Comparison of ENCODE assay signal across 21 cellular contexts in the genomic region with DNA sequence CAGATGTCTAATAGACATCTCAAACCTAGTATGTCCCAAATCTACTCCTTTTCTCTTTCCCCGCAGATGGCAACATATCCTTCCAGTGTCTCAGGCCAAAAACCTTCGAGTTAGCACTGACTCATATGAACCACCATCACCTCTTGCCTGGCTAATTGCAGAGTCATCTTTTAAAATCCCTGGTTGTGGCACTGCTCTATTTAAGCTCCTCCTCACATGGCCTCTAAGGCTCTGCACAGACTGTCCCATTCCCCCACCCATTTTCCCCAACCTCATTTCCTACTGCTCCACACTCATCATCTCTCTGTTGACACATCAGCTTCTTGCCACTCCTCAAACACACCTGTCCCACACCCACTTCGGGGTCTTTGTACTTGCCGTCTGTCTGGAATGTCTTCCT. TPM values are rescaled to one million over a fixed set of nuclear protein-coding genes. Genes with fewer than 3 reads are reported as not detected.
DNase-seq lines count a peak whose midpoint lies in the region; ATAC-seq, FAIRE-seq and TF ChIP-seq lines count a peak whose summit lies in the region.
"Had no signal": no experiment of that assay in that cellular context is flagged by ENCODE, and none has a peak within 500 bp of the region (broad histone marks: within the 10 kb centered on the region; RNA-seq: fewer than 3 reads in every experiment).

No MANE protein-coding gene starts in this region.

- TF ChIP-seq RAD21 in IMR-90 (IDR thresholded peaks at IDR 0.05; ENCODE audit: low read length), result peak; percentile 25

- no TSS peak for BruUV-seq in IMR-90 (replicated peaks; lab: Mats Ljungman, UMichigan)

- no peak overlapping the region for H2BK5ac ChIP-seq in IMR-90 (ENCODE audit: low read depth, low read length, poor library complexity, severe bottlenecking)

- no peak overlapping the region for H2AK5ac ChIP-seq in IMR-90 (ENCODE audit: low read depth, low read length)

- H3K9me1 ChIP-seq in IMR-90 (ENCODE audit: insufficient read depth, low read length), result peaks cover 5% of the 10 kb centered on the region
- no peaks in the 10 kb centered on the region for H3K9me1 ChIP-seq in keratinocyte (ENCODE audit: control insufficient read depth, extremely low read depth, insufficient read depth, low read length)

- H4K8ac ChIP-seq in IMR-90 (ENCODE audit: low read depth in 2 of 2, low read length in 2 of 2), result no peak overlapping the region

- H3K27me3 ChIP-seq in BJ (ENCODE audit: control insufficient read depth, insufficient read depth, low read length) (no peaks in the 10 kb centered on the region), IMR-90 (ENCODE audit: control insufficient read depth, insufficient read depth, low read length) (no peaks in the 10 kb centered on the region), keratinocyte (ENCODE audit: control insufficient read depth, extremely low read depth, insufficient read depth, low read length) (no peaks in the 10 kb centered on the region), stomach (no peaks in the 10 kb centered on the region)
- H3K27me3 ChIP-seq: BLaER1, left lung, right atrium auricular region had no signal

- H3K18ac ChIP-seq in IMR-90 (ENCODE audit: low read depth, low read length), result no peak overlapping the region

- H2AK9ac ChIP-seq in IMR-90 (replicated peaks; ENCODE audit: low read depth, low read length, poor library complexity), result no peak overlapping the region

- H3K14ac ChIP-seq in IMR-90 (replicated peaks; ENCODE audit: low read depth, low read length), result peak overlapping the region; percentile 69; the same call in 1 of the 2 replicates

- no peak for TF ChIP-seq EP300 in stomach (IDR thresholded peaks at IDR 0.05)

- CTCF ChIA-PET in BJ (lab: Yijun Ruan, JAX), result interaction anchor here (0.7 to 7.7 kb wide), 6 partner anchors 9 to 359 kb away, joined by 3 to 133 read pairs (median 11); partner anchors contain the start of gene HBP1
- CTCF ChIA-PET in IMR-90 (lab: Yijun Ruan, JAX), result interaction anchor here (2.2 kb wide), 1 partner anchor 205 kb away, joined by 12 read pairs; no protein-coding TSS in a partner anchor

- no peak overlapping the region for H3K23ac ChIP-seq in IMR-90 (ENCODE audit: low read depth, low read length)

- no peak for FAIRE-seq in keratinocyte (lab: Jason Lieb, UNC)

- H3K56ac ChIP-seq in IMR-90 (ENCODE audit: extremely low read depth, insufficient read depth, low read length), result no peak overlapping the region

- H3K4me2 ChIP-seq in IMR-90 (ENCODE audit: low read depth, low read length) (no peak overlapping the region), keratinocyte (ENCODE audit: control insufficient read depth, extremely low read depth, insufficient read depth, low read depth, low read length) (no peak overlapping the region)
- H3K4me2 ChIP-seq: BLaER1 had no signal

- dilution Hi-C loops in IMR-90 (cut with HindIII; ENCODE audit: low sequenced_read_pairs, unreplicated experiment), result loop anchor here (10.0 kb wide), 1 partner anchor 207 kb away; no protein-coding TSS in a partner anchor
- dilution Hi-C loops in keratinocyte (cut with MboI; ENCODE audit: extremely low pct_ligation_motif_present, low sequenced_read_pairs), result no loop called here

- H4K20me1 ChIP-seq in IMR-90 (ENCODE audit: insufficient read depth, low read length), result no peaks in the 10 kb centered on the region
- no peaks in the 10 kb centered on the region for H4K20me1 ChIP-seq in keratinocyte (ENCODE audit: control insufficient read depth, extremely low read depth, insufficient read depth, low read length)
- H4K20me1 ChIP-seq: BLaER1 had no signal

- H3K9me3 ChIP-seq in IMR-90 (ENCODE audit: control insufficient read depth, insufficient read depth, low read length) (no peaks in the 10 kb centered on the region), keratinocyte (ENCODE audit: control insufficient read depth, low read depth, low read length) (no peaks in the 10 kb centered on the region), stomach (no peaks in the 10 kb centered on the region)
- H3K9me3 ChIP-seq: BLaER1, left lung, right atrium auricular region had no signal

- peaks cover 8% of the 10 kb centered on the region for H3K36me3 Mint-ChIP-seq in endothelial cell (ENCODE audit: low read depth, unreplicated experiment)
- H3K36me3 Mint-ChIP-seq: natural killer cell; stimulated activated memory B cell treated with anti-CD40 and anti-IgM and Interleukin-4, amounts not matched to agents 10 μg/mL and 1 μg/mL and 100 μg/mL, for 72 hours had no signal

- no peak overlapping the region for H4K5ac ChIP-seq in IMR-90 (ENCODE audit: low read depth, low read length)

- H3K4me3 Mint-ChIP-seq in endothelial cell (ENCODE audit: unreplicated experiment), result no peak overlapping the region
- H3K4me3 Mint-ChIP-seq: activated B cell treated with CpG ODN at 0.5 μM for 24 hours; activated naive CD8-positive, alpha-beta T cell treated with anti-CD3 and anti-CD28 coated beads, Interleukin-2, amount 50 U/mL, for 24 hours; dendritic cell treated with granulocyte-macrophage colony-stimulating factor and Interleukin-4, amounts not matched to agents 40 ng/mL and 50 ng/mL, for 4 days; natural killer cell; stimulated activated memory B cell treated with anti-CD40 and anti-IgM and Interleukin-4, amounts not matched to agents 10 μg/mL and 1 μg/mL and 100 μg/mL, for 72 hours had no signal

- 14% methylated on average over 2 of the region's 4 CpGs; no CpG with 5 or more reads in 1 of the 2 experiments for WGBS in IMR-90 (ENCODE audit: extremely low coverage in 2 of 2, insufficient read length in 1 of 2), 2 experiments
- 34 to 65% (median 52%) methylated on average over 4 of the region's 4 CpGs for whole genome bisulfite sequencing in stomach, 5 donors

- H3K4me1 ChIP-seq in IMR-90 (ENCODE audit: control insufficient read depth, insufficient read depth, low read length) (peaks cover 6% of the 10 kb centered on the region), keratinocyte (ENCODE audit: control insufficient read depth, extremely low read depth, insufficient read depth, low read length) (peaks cover 3% of the 10 kb centered on the region), stomach (peaks cover 0 to 11% (median 7%) of the 10 kb centered on the region in 4 donors)
- H3K4me1 ChIP-seq: BLaER1, right atrium auricular region had no signal

- POLR2A ChIA-PET in BJ (lab: Charles Lee), result no interaction called here
- POLR2A ChIA-PET in IMR-90 (lab: Charles Lee; ENCODE audit: unreplicated experiment), result no interaction called here

- H2BK15ac ChIP-seq in IMR-90 (ENCODE audit: low read depth, low read length), result no peak overlapping the region

- ATAC-seq in IMR-90 (ENCODE audit: low read depth) (peak; percentile 63), GM21360 (IDR thresholded peaks at IDR 0.05; ENCODE audit: unreplicated experiment) (no peak)
- ATAC-seq: activated naive CD8-positive, alpha-beta T cell treated with anti-CD3 and anti-CD28 coated beads, Interleukin-2, amount 50 U/mL, for 24 hours; left lung; natural killer cell; SK-N-SH treated with all-trans-retinoic acid at 6 μM for 48 hours; stimulated activated memory B cell treated with anti-CD40 and anti-IgM and Interleukin-4, amounts not matched to agents 10 μg/mL and 1 μg/mL and 100 μg/mL, for 72 hours had no signal

- intact Hi-C loops in IMR-90 (cut with micrococcal nuclease), result loop anchor here (5.0 kb wide), 1 partner anchor 975 kb away; no protein-coding TSS in a partner anchor
- intact Hi-C loops in stomach (cut with DNase I; ENCODE audit: low total_unique reads), result no loop called here

- in situ Hi-C loops in IMR-90 (cut with MboI; ENCODE audit: low sequenced_read_pairs), result loop anchor here (10.0 kb wide), 1 partner anchor 487 kb away; the partner anchor contains the start of gene CCDC71L

- no peaks in the 10 kb centered on the region for H3K27me3 Mint-ChIP-seq in endothelial cell (ENCODE audit: unreplicated experiment)
- H3K27me3 Mint-ChIP-seq: activated B cell treated with CpG ODN at 0.5 μM for 24 hours; activated naive CD8-positive, alpha-beta T cell treated with anti-CD3 and anti-CD28 coated beads, Interleukin-2, amount 50 U/mL, for 24 hours; dendritic cell treated with granulocyte-macrophage colony-stimulating factor and Interleukin-4, amounts not matched to agents 40 ng/mL and 50 ng/mL, for 4 days; stimulated activated memory B cell treated with anti-CD40 and anti-IgM and Interleukin-4, amounts not matched to agents 10 μg/mL and 1 μg/mL and 100 μg/mL, for 72 hours had no signal

- H3K9ac ChIP-seq in IMR-90 (ENCODE audit: low read depth, low read length) (no peak overlapping the region), keratinocyte (ENCODE audit: control insufficient read depth, extremely low read depth, insufficient read depth, low read length) (no peak overlapping the region)
- H3K9ac ChIP-seq: BLaER1 had no signal

- peaks cover 2% of the 10 kb centered on the region for H3K4me1 Mint-ChIP-seq in endothelial cell (ENCODE audit: unreplicated experiment)
- H3K4me1 Mint-ChIP-seq: natural killer cell; stimulated activated memory B cell treated with anti-CD40 and anti-IgM and Interleukin-4, amounts not matched to agents 10 μg/mL and 1 μg/mL and 100 μg/mL, for 72 hours had no signal

- no peak overlapping the region for H3K27ac Mint-ChIP-seq in endothelial cell (ENCODE audit: unreplicated experiment)
- H3K27ac Mint-ChIP-seq: activated B cell treated with CpG ODN at 0.5 μM for 24 hours; activated naive CD8-positive, alpha-beta T cell treated with anti-CD3 and anti-CD28 coated beads, Interleukin-2, amount 50 U/mL, for 24 hours; dendritic cell treated with granulocyte-macrophage colony-stimulating factor and Interleukin-4, amounts not matched to agents 40 ng/mL and 50 ng/mL, for 4 days; natural killer cell; stimulated activated memory B cell treated with anti-CD40 and anti-IgM and Interleukin-4, amounts not matched to agents 10 μg/mL and 1 μg/mL and 100 μg/mL, for 72 hours had no signal

- TF ChIP-seq CTCF in BJ (IDR thresholded peaks at IDR 0.05; ENCODE audit: insufficient read depth, low read depth, low read length), result no peak
- no peak for TF ChIP-seq CTCF in IMR-90 (conservative IDR thresholded peaks at IDR 0.05; ENCODE audit: low read depth, low read length)
- TF ChIP-seq CTCF in keratinocyte (optimal IDR thresholded peaks at IDR 0.05 in 1 of 3, IDR thresholded peaks at IDR 0.05 in 1 of 3, conservative IDR thresholded peaks at IDR 0.05 in 1 of 3; ENCODE audit: extremely low read depth in 1 of 3, insufficient read depth in 2 of 3, low read length in 3 of 3), result peak in 2 of 3 experiments; percentile 4 to 12
- TF ChIP-seq CTCF in stomach (IDR thresholded peaks at IDR 0.05), result no peak
- TF ChIP-seq CTCF in endothelial cell (IDR thresholded peaks at IDR 0.05; ENCODE audit: unreplicated experiment), result no peak

- no peaks in the 10 kb centered on the region for H3K79me1 ChIP-seq in IMR-90 (ENCODE audit: low read depth in 1 of 2, low read length in 2 of 2)

- H2AFZ ChIP-seq in IMR-90 (replicated peaks; ENCODE audit: low read length, poor library complexity) (peak overlapping the region; percentile 3), keratinocyte (ENCODE audit: control insufficient read depth, low read length) (no peak overlapping the region)

- peak overlapping the region; percentile 25; the same call in 1 of the 2 replicates for H3K4ac ChIP-seq in IMR-90 (ENCODE audit: low read depth, low read length)

- no peak overlapping the region for H4K91ac ChIP-seq in IMR-90 (ENCODE audit: insufficient read depth, low read depth, low read length)

- no peaks in the 10 kb centered on the region for H3K36me3 ChIP-seq in BJ (ENCODE audit: control insufficient read depth, insufficient read depth, low read length)
- H3K36me3 ChIP-seq in IMR-90 (ENCODE audit: control insufficient read depth, insufficient read depth, low read length), result no peaks in the 10 kb centered on the region
- H3K36me3 ChIP-seq in keratinocyte (ENCODE audit: control insufficient read depth in 2 of 2, extremely low read depth in 1 of 2, insufficient read depth in 2 of 2, low read length in 2 of 2), result no peaks in the 10 kb centered on the region
- H3K36me3 ChIP-seq in stomach, result peaks cover 0 to 4% (median 0%) of the 10 kb centered on the region in 4 donors
- H3K36me3 ChIP-seq: BLaER1, left lung, right atrium auricular region had no signal

- H3K27ac ChIP-seq in IMR-90 (ENCODE audit: insufficient read depth, low read length), result no peak overlapping the region
- H3K27ac ChIP-seq in keratinocyte (ENCODE audit: control insufficient read depth, insufficient read depth, low read length), result no peak overlapping the region
- no peak overlapping the region for H3K27ac ChIP-seq in stomach
- H3K27ac ChIP-seq: BLaER1, left lung, right atrium auricular region had no signal

- no peak for TF ChIP-seq POLR2A in IMR-90 (IDR thresholded peaks at IDR 0.05; ENCODE audit: low read depth, low read length)
- TF ChIP-seq POLR2A in stomach (IDR thresholded peaks at IDR 0.05), result no peak

- no peaks in the 10 kb centered on the region for H3K9me3 Mint-ChIP-seq in endothelial cell (ENCODE audit: unreplicated experiment)
- H3K9me3 Mint-ChIP-seq: activated B cell treated with CpG ODN at 0.5 μM for 24 hours; activated naive CD8-positive, alpha-beta T cell treated with anti-CD3 and anti-CD28 coated beads, Interleukin-2, amount 50 U/mL, for 24 hours; dendritic cell treated with granulocyte-macrophage colony-stimulating factor and Interleukin-4, amounts not matched to agents 40 ng/mL and 50 ng/mL, for 4 days; natural killer cell; stimulated activated memory B cell treated with anti-CD40 and anti-IgM and Interleukin-4, amounts not matched to agents 10 μg/mL and 1 μg/mL and 100 μg/mL, for 72 hours had no signal

- no peaks in the 10 kb centered on the region for H3K79me2 ChIP-seq in keratinocyte (ENCODE audit: control insufficient read depth, insufficient read depth, low read length)

- H2BK120ac ChIP-seq in IMR-90 (ENCODE audit: low read depth, low read length), result no peak overlapping the region

- no peak overlapping the region; the same call in 1 of the 2 replicates for H2BK20ac ChIP-seq in IMR-90 (ENCODE audit: low read depth, low read length)

- H3K4me3 ChIP-seq in BJ (ENCODE audit: low read depth, low read length) (no peak overlapping the region), IMR-90 (ENCODE audit: insufficient read depth, low read depth, low read length) (no peak overlapping the region), keratinocyte (ENCODE audit: control insufficient read depth in 2 of 3, extremely low read depth in 1 of 3, insufficient read depth in 2 of 3, low read depth in 1 of 3, low read length in 3 of 3) (no peak overlapping the region), stomach (no peak overlapping the region)
- H3K4me3 ChIP-seq: BLaER1, left lung, right atrium auricular region had no signal

- DNase-seq in BJ (ENCODE audit: low read depth) (peak; percentile 23), IMR-90 (peak; percentile 74), astrocyte of the hippocampus (ENCODE audit: low read depth, low spot score) (peak; percentile 34), keratinocyte (ENCODE audit: low read depth, low spot score) (no peak), stomach (no peak), endothelial cell (ENCODE audit: low spot score) (no peak), NCI-H1092 treated with DMSO at 0.1 percent for 48 hours (lab: John Stamatoyannopoulos, UW) (no peak)
- DNase-seq: activated B cell treated with CpG ODN at 0.5 μM for 24 hours; activated naive CD8-positive, alpha-beta T cell treated with anti-CD3 and anti-CD28 coated beads, Interleukin-2, amount 50 U/mL, for 24 hours; GF-D8; left lung; natural killer cell; NCI-H1417 treated with DMSO at 0.1 percent for 48 hours; NCI-H526 treated with DMSO at 0.1 percent for 48 hours; stimulated activated CD4-positive, alpha-beta T cell treated with anti-CD3 and anti-CD28 coated beads, Interleukin-4, amount 100 ng/mL, for 1 hour had no signal

RNA-seq across cellular contexts. Expression of gene HBP1, which starts 16.8 kb away (rescaled TPM):
- polyA plus RNA-seq in BJ (2011; rRNA removed), result 49.9 and 78.7 TPM in 2 replicates
- 46.0 and 54.4 TPM in 2 replicates for polyA minus RNA-seq in BJ (2011; rRNA and poly(A)+ RNA removed)
- 69.9 and 70.0 TPM in 2 replicates for total RNA-seq in IMR-90 (2012; rRNA removed)
- 19.0 and 27.1 TPM in 2 replicates for polyA plus RNA-seq in IMR-90 (2012; rRNA removed)
- polyA plus RNA-seq in IMR-90 (2012; cell fraction: cytosol; rRNA removed), result 7.8 and 10.8 TPM in 2 replicates
- polyA plus RNA-seq in IMR-90 (2012; cell fraction: nucleus; rRNA removed; ENCODE audit: low replicate concordance), result 11.3 and 41.1 TPM in 2 replicates
- 26.3 to 42.8 TPM (median 36.3 TPM) in 3 replicates for polyA plus RNA-seq in keratinocyte
- polyA plus RNA-seq in keratinocyte (2011; ENCODE audit: low read depth), result 93.0 TPM
- 23.7 and 42.5 TPM in 2 replicates for polyA plus RNA-seq in keratinocyte (2011; cell fraction: cytosol; rRNA removed)
- polyA plus RNA-seq in keratinocyte (2011; cell fraction: nucleus; rRNA removed), result 42.2 and 48.2 TPM in 2 replicates
- 20.4 and 73.5 TPM in 2 replicates for polyA plus RNA-seq in keratinocyte (2012; ENCODE audit: low replicate concordance)
- 11.6 to 54.4 TPM (median 40.9 TPM) in 3 replicates for polyA minus RNA-seq in keratinocyte
- 21.9 TPM for polyA minus RNA-seq in keratinocyte (2011; cell fraction: cytosol; rRNA and poly(A)+ RNA removed)
- polyA minus RNA-seq in keratinocyte (2011; cell fraction: nucleus; rRNA and poly(A)+ RNA removed), result 32.6 and 60.5 TPM in 2 replicates
- total RNA-seq in stomach, result 100 to 1,000 TPM in 1 of 5 donors, 10 to 100 TPM in 4; 12.5 to 201 (median 86.2) TPM
- polyA plus RNA-seq in stomach, result 10 to 100 TPM; 30.4 to 42.6 (median 41.3) TPM
- 50.9 TPM for total RNA-seq in endothelial cell (ENCODE audit: unreplicated experiment)

Comparison
In these comparisons a context has a peak if more than half of its experiments do, and no peak if none do; other contexts are left out.
1. DNase-seq: peak in BJ (single experiment), IMR-90 (single experiment) and astrocyte of the hippocampus (single experiment); none in keratinocyte (single experiment), stomach (single experiment), endothelial cell (single experiment) and NCI-H1092 treated with DMSO at 0.1 percent for 48 hours (single experiment).
2. CTCF ChIP-seq: peak in keratinocyte (2 of 3); none in BJ (single experiment), IMR-90 (single experiment), stomach (0 of 7) and endothelial cell (single experiment).